Comparison of ENCODE assay signal across 9 cellular contexts in the genomic region with DNA sequence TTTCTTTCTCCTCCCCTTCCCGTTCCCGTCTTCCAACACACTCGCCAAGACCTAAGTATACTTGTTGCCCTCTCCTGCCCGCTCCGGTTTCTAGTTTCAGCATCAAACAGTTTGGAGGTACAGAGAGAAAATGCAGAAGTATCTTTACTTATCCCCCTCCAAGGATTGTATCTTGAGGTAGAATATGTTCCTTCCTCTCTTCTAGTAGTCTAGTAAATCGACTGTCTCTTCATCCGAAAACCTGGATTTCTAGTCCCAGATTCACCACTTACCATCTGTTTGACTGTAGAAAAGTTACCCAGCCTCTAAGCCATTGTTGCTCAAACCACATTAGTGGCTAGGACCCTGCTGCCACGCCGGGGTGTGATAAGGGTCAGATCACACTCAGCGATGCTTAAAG. TPM values are rescaled to one million over a fixed set of nuclear protein-coding genes. Genes with fewer than 3 reads are reported as not detected.
DNase-seq lines count a peak whose midpoint lies in the region; ATAC-seq and TF ChIP-seq lines count a peak whose summit lies in the region.
"Had no signal": no experiment of that assay in that cellular context is flagged by ENCODE, and none has a peak within 500 bp of the region (broad histone marks: within the 10 kb centered on the region; RNA-seq: fewer than 3 reads in every experiment).

No MANE protein-coding gene starts in this region.

- H2AK5ac ChIP-seq in neuronal stem cell (ENCODE audit: low read depth, low read length), result no peak overlapping the region

- WGBS in neuronal stem cell (ENCODE audit: extremely low coverage in 2 of 2, insufficient read length in 2 of 2, insufficient replicate concordance in 1 of 2), 2 donors, result no CpG with 5 or more reads among the region's 10 CpGs

- intact Hi-C loops in CD4-positive, alpha-beta T cell (cut with DNase I, micrococcal nuclease), result loop anchor here in 1 of 2 experiments (2.0 to 5.0 kb wide), 2 partner anchors 589 to 764 kb away; a partner anchor contains a TSS

- peaks cover 8% of the 10 kb centered on the region for H3K79me1 ChIP-seq in neuronal stem cell (ENCODE audit: low read depth, low read length)

- H3K9me3 Mint-ChIP-seq in CD4-positive, alpha-beta T cell, result peaks cover 5% of the 10 kb centered on the region
- no peaks in the 10 kb centered on the region for H3K9me3 Mint-ChIP-seq in effector memory CD8-positive, alpha-beta T cell

- POLR2A ChIA-PET in CD4-positive, alpha-beta T cell (lab: Charles Lee), result interaction anchor here (0.5 to 1.5 kb wide), 19 partner anchors 10 to 1087 kb away, joined by 3 to 11 read pairs (median 3); a partner anchor contains a TSS

- H3K23ac ChIP-seq in neuronal stem cell (ENCODE audit: low read depth, low read length, poor library complexity), result no peak overlapping the region

- H3K36me3 Mint-ChIP-seq in CD4-positive, alpha-beta T cell (ENCODE audit: low read depth), result peaks cover 84% of the 10 kb centered on the region
- H3K36me3 Mint-ChIP-seq in effector memory CD8-positive, alpha-beta T cell (ENCODE audit: insufficient read depth), result peaks cover 34% of the 10 kb centered on the region

- CTCF ChIA-PET in CD4-positive, alpha-beta T cell (lab: Charles Lee), result interaction anchor here (1.5 kb wide), 1 partner anchor 29 kb away, joined by 4 read pairs; no protein-coding TSS in a partner anchor

- no peak overlapping the region for H2BK5ac ChIP-seq in neuronal stem cell (ENCODE audit: low read length)

- peak overlapping the region; percentile 98 for H3K4me3 Mint-ChIP-seq in CD4-positive, alpha-beta T cell
- peak overlapping the region; percentile 97 to 99 for H3K4me3 Mint-ChIP-seq in effector memory CD8-positive, alpha-beta T cell

- H3K4me2 ChIP-seq in neuronal stem cell (ENCODE audit: insufficient read depth, low read length, poor library complexity, severe bottlenecking), result peak overlapping the region; percentile 77

- no peak overlapping the region for H3K14ac ChIP-seq in neuronal stem cell (ENCODE audit: low read length)

- H3K27ac ChIP-seq in CD4-positive, alpha-beta T cell (ENCODE audit: low read depth, low read length), result peak overlapping the region; percentile 95
- H3K27ac ChIP-seq in neuronal stem cell (replicated peaks; ENCODE audit: low read length), result no peak overlapping the region

- H2BK15ac ChIP-seq in neuronal stem cell (ENCODE audit: low read length), result no peak overlapping the region

- no peak overlapping the region for H3K18ac ChIP-seq in neuronal stem cell (ENCODE audit: low read length)

- H3K4ac ChIP-seq in neuronal stem cell (ENCODE audit: low read length), result no peak overlapping the region

- H3K36me3 ChIP-seq in neuronal stem cell (replicated peaks in 1 of 2; ENCODE audit: control insufficient read depth in 2 of 2, insufficient read depth in 2 of 2, low read length in 2 of 2), result peaks cover 9 to 72% of the 10 kb centered on the region in 2 donors

- no peak overlapping the region for H4K91ac ChIP-seq in neuronal stem cell (ENCODE audit: low read depth, low read length, poor library complexity)

- peak overlapping the region; percentile 96 for H2AFZ ChIP-seq in neuronal stem cell (ENCODE audit: low read length)

- H3K4me1 Mint-ChIP-seq in CD4-positive, alpha-beta T cell (ENCODE audit: low read depth), result peaks cover 92% of the 10 kb centered on the region
- H3K4me1 Mint-ChIP-seq in effector memory CD8-positive, alpha-beta T cell (ENCODE audit: low read depth in 2 of 2), result peaks cover 54 to 76% of the 10 kb centered on the region in 2 donors

- peaks cover 3 to 4% of the 10 kb centered on the region in 2 donors for H3K4me1 ChIP-seq in neuronal stem cell (ENCODE audit: control insufficient read depth in 2 of 2, insufficient read depth in 1 of 2, low read depth in 1 of 2, low read length in 2 of 2)

- H3K9ac ChIP-seq in neuronal stem cell (ENCODE audit: low read depth, low read length, poor library complexity), result peak overlapping the region; percentile 75

- H3K9me3 ChIP-seq in CD4-positive, alpha-beta T cell (ENCODE audit: control insufficient read depth, low read length), result no peaks in the 10 kb centered on the region
- peaks cover 0 to 19% of the 10 kb centered on the region in 2 donors for H3K9me3 ChIP-seq in neuronal stem cell (replicated peaks in 1 of 2; ENCODE audit: control insufficient read depth in 2 of 2, insufficient read depth in 1 of 2, low read depth in 1 of 2, low read length in 2 of 2)

- no peak overlapping the region for H2BK120ac ChIP-seq in neuronal stem cell (ENCODE audit: low read depth, low read length)

- ATAC-seq in CD4-positive, alpha-beta T cell (ENCODE audit: poor library complexity), result no peak
- no peak for ATAC-seq in effector memory CD8-positive, alpha-beta T cell (replicated peaks)
- no peak for ATAC-seq in GM19467 (IDR thresholded peaks at IDR 0.05; ENCODE audit: unreplicated experiment)
- ATAC-seq in GM18520 (IDR thresholded peaks at IDR 0.05; ENCODE audit: unreplicated experiment), result no peak

- no peaks in the 10 kb centered on the region for H3K27me3 ChIP-seq in CD4-positive, alpha-beta T cell (ENCODE audit: control insufficient read depth, insufficient read depth, low read length)
- H3K27me3 ChIP-seq in neuronal stem cell (ENCODE audit: control insufficient read depth in 3 of 3, insufficient read depth in 3 of 3, low read depth in 1 of 3, low read length in 3 of 3), result no peaks in the 10 kb centered on the region

- no peak overlapping the region for H4K8ac ChIP-seq in neuronal stem cell (ENCODE audit: low read depth, low read length)

- no peak for DNase-seq in CD4-positive, alpha-beta T cell
- DNase-seq in NOMO-1 treated with DMSO at 0.1 percent for 48 hours (lab: John Stamatoyannopoulos, UW; ENCODE audit: unreplicated experiment) (peak; percentile 55), neuronal stem cell (ENCODE audit: low spot score) (no peak), HPDE6-E6E7 (ENCODE audit: extremely low spot score) (no peak), DMS 273 (lab: John Stamatoyannopoulos, UW; ENCODE audit: unreplicated experiment) (no peak)
- DNase-seq in effector memory CD8-positive, alpha-beta T cell, result no peak

- no peaks in the 10 kb centered on the region for H3K27me3 Mint-ChIP-seq in CD4-positive, alpha-beta T cell
- H3K27me3 Mint-ChIP-seq in effector memory CD8-positive, alpha-beta T cell, result no peaks in the 10 kb centered on the region

- no peak overlapping the region for H2BK12ac ChIP-seq in neuronal stem cell (ENCODE audit: low read length)

- H3K4me3 ChIP-seq in neuronal stem cell (ENCODE audit: low read length in 2 of 2), result peak overlapping the region; percentile 79 to 80

- no peak for TF ChIP-seq CTCF in CD4-positive, alpha-beta T cell (IDR thresholded peaks at IDR 0.05)

- peak overlapping the region; percentile 97 for H3K27ac Mint-ChIP-seq in CD4-positive, alpha-beta T cell
- peak overlapping the region; percentile 99 for H3K27ac Mint-ChIP-seq in effector memory CD8-positive, alpha-beta T cell

RNA-seq across cellular contexts. Expression of a gene that starts 0.8 kb away (rescaled TPM):
- total RNA-seq in CD4-positive, alpha-beta T cell, result 10 to 100 TPM; 45.9 to 46.0 TPM
- polyA plus RNA-seq in neuronal stem cell (2013, experiment 1 of 2), result 57.9 TPM
- polyA plus RNA-seq in neuronal stem cell (2013, experiment 2 of 2), result 58.5 TPM

RNA-seq across cellular contexts. Expression of a gene that starts 0.9 kb away (rescaled TPM):
- total RNA-seq in CD4-positive, alpha-beta T cell, result 10 to 100 TPM; 22.1 to 22.2 TPM
- polyA plus RNA-seq in neuronal stem cell (2013, experiment 1 of 2), result 10.3 TPM
- 10.3 TPM for polyA plus RNA-seq in neuronal stem cell (2013, experiment 2 of 2)

RNA-seq across cellular contexts. Expression of a gene that starts 11.8 kb away (rescaled TPM):
- total RNA-seq in CD4-positive, alpha-beta T cell, result not detected
- polyA plus RNA-seq in neuronal stem cell (2013, experiment 1 of 2), result not detected
- polyA plus RNA-seq in neuronal stem cell (2013, experiment 2 of 2), result not detected
- total RNA-seq: dermis microvascular lymphatic vessel endothelial cell had no signal

RNA-seq across cellular contexts. Expression of a gene that starts 25.3 kb away (rescaled TPM):
- total RNA-seq in CD4-positive, alpha-beta T cell, result not detected
- polyA plus RNA-seq in neuronal stem cell (2013, experiment 1 of 2), result 0.18 TPM
- polyA plus RNA-seq in neuronal stem cell (2013, experiment 2 of 2), result 0.14 TPM
- total RNA-seq: dermis microvascular lymphatic vessel endothelial cell had no signal

RNA-seq across cellular contexts. Expression of a gene that starts 31.1 kb away (rescaled TPM):
- total RNA-seq in CD4-positive, alpha-beta T cell, result not detected
- not detected for polyA plus RNA-seq in neuronal stem cell (2013, experiment 1 of 2)
- not detected for polyA plus RNA-seq in neuronal stem cell (2013, experiment 2 of 2)
- total RNA-seq: dermis microvascular lymphatic vessel endothelial cell had no signal
